Comparison of ENCODE assay signal across 8 cellular contexts in genomic region chr18:43279015-43279758, GRCh38. TPM values are rescaled to one million over a fixed set of nuclear protein-coding genes. Genes with fewer than 3 reads are reported as not detected.
DNase-seq lines count a peak whose midpoint lies in the region; ATAC-seq and TF ChIP-seq lines count a peak whose summit lies in the region.

No MANE protein-coding gene starts in this region.

- H3K9me3 ChIP-seq in fibroblast of lung (ENCODE audit: control insufficient read depth, insufficient read depth, low read depth, low read length), result no peaks in the 10 kb centered on the region

- H3K36me3 ChIP-seq in fibroblast of lung (ENCODE audit: control insufficient read depth, insufficient read depth, low read length), result no peaks in the 10 kb centered on the region

- H2AFZ ChIP-seq in fibroblast of lung (ENCODE audit: low read length), result no peak overlapping the region

- H3K4me2 ChIP-seq in fibroblast of lung (ENCODE audit: extremely low read depth, insufficient read depth, low read length), result no peak overlapping the region

- H3K9ac ChIP-seq in fibroblast of lung (ENCODE audit: insufficient read depth, low read length), result no peak overlapping the region

- H3K4me3 ChIP-seq in fibroblast of lung (replicated peaks in 1 of 4; ENCODE audit: control extremely low read depth in 1 of 4, insufficient read depth in 1 of 4, low read depth in 3 of 4, low read length in 4 of 4), result no peak overlapping the region

- no peaks in the 10 kb centered on the region for H3K27me3 ChIP-seq in fibroblast of lung (ENCODE audit: control insufficient read depth, insufficient read depth, low read length)

- no peaks in the 10 kb centered on the region for H4K20me1 ChIP-seq in fibroblast of lung (ENCODE audit: control insufficient read depth, extremely low read depth, insufficient read depth, low read length)

- ATAC-seq in HG02973 (IDR thresholded peaks at IDR 0.05; ENCODE audit: unreplicated experiment) (peak; percentile 81), HG02759 (IDR thresholded peaks at IDR 0.05; ENCODE audit: unreplicated experiment) (no peak)
- ATAC-seq in stimulated activated naive CD8-positive, alpha-beta T cell treated with anti-CD3 and anti-CD28 coated beads, Interleukin-15, Interleukin-2, amounts not matched to agents 100 U/mL and 50 U/mL, for 24 hours, result no peak

- DNase-seq in COR-L47 (lab: John Stamatoyannopoulos, UW) (peak; percentile 97), NCI-H345 treated with DMSO at 0.1 percent for 48 hours (lab: John Stamatoyannopoulos, UW; ENCODE audit: unreplicated experiment) (peak; percentile 89), fibroblast of lung (ENCODE audit: low read depth in 2 of 2) (peak; percentile 22 to 37), UCSD-AML1 (lab: John Stamatoyannopoulos, UW; ENCODE audit: unreplicated experiment) (no peak)
- DNase-seq in stimulated activated naive CD8-positive, alpha-beta T cell treated with anti-CD3 and anti-CD28 coated beads, Interleukin-15, Interleukin-2, amounts not matched to agents 100 U/mL and 50 U/mL, for 24 hours, result no peak
- no peak for DNase-seq in activated CD4-positive, CD25-positive, alpha-beta regulatory T cell treated with anti-CD3 and anti-CD28 coated beads, Interleukin-2, amount 50 U/mL, for 72 hours

- no peaks in the 10 kb centered on the region for H3K79me2 ChIP-seq in fibroblast of lung (ENCODE audit: control insufficient read depth, insufficient read depth, low read length)

- no peaks in the 10 kb centered on the region for H3K4me1 ChIP-seq in fibroblast of lung (ENCODE audit: control insufficient read depth, extremely low read depth, insufficient read depth, low read length)

- no peak overlapping the region for H3K27ac ChIP-seq in fibroblast of lung (ENCODE audit: insufficient read depth, low read length)

- TF ChIP-seq CTCF in fibroblast of lung (conservative IDR thresholded peaks at IDR 0.05 in 1 of 2, IDR thresholded peaks at IDR 0.05 in 1 of 2; ENCODE audit: low read depth in 1 of 2, low read length in 2 of 2), result no peak

RNA-seq across cellular contexts. Expression of gene SYT4, which starts 1.9 kb away (rescaled TPM):
- not detected in 2 replicates for total RNA-seq in fibroblast of lung
- not detected in 2 replicates for polyA plus RNA-seq in fibroblast of lung
- polyA plus RNA-seq in fibroblast of lung (2012), result not detected in 2 replicates
- polyA minus RNA-seq in fibroblast of lung (ENCODE audit: low replicate concordance), result not detected in 2 replicates

Comparison
In these comparisons a context has a peak if more than half of its experiments do, and no peak if none do; other contexts are left out.
1. DNase-seq: peak in COR-L47 (single experiment), NCI-H345 treated with DMSO at 0.1 percent for 48 hours (single experiment) and fibroblast of lung (2 of 2); none in stimulated activated naive CD8-positive, alpha-beta T cell treated with anti-CD3 and anti-CD28 coated beads, Interleukin-15, Interleukin-2, amounts not matched to agents 100 U/mL and 50 U/mL, for 24 hours (single experiment), activated CD4-positive, CD25-positive, alpha-beta regulatory T cell treated with anti-CD3 and anti-CD28 coated beads, Interleukin-2, amount 50 U/mL, for 72 hours (single experiment) and UCSD-AML1 (single experiment).